In genomic region chr13:99230588-99230987, GRCh38 we compare ENCODE assay signal across 2 cellular contexts.
TF ChIP-seq lines count a peak whose summit lies in the region.

No MANE protein-coding gene starts in this region.

TF ChIP-seq in HEK293, 187 proteins besides CTCF, POLR2A, EP300 and RAD21:
- 0 out of 2 replicates have a peak, but pooled peaks have one; percentile 25 for TF ChIP-seq ZNF202 (tag by site-specific recombination; IDR thresholded peaks at IDR 0.05; ENCODE audit: borderline replicate concordance)

TF ChIP-seq in GM12878, 131 proteins besides CTCF, POLR2A, EP300 and RAD21:
- 0 out of 2 replicates have a peak, but pooled peaks have one; percentile 62 for TF ChIP-seq ZBTB33 (IDR thresholded peaks at IDR 0.05)
